In genomic region chr7:30321992-30322637, GRCh38 we compare ENCODE assay signal across 8 cellular contexts. TPM values are rescaled to one million over a fixed set of nuclear protein-coding genes. Genes with fewer than 3 reads are reported as not detected.
DNase-seq lines count a peak whose midpoint lies in the region; ATAC-seq and TF ChIP-seq lines count a peak whose summit lies in the region.

No MANE protein-coding gene starts in this region.

- 48 to 49% (median 48%) methylated on average over 6 of the region's 6 CpGs for WGBS in heart left ventricle, 4 donors
- 30% methylated on average over 6 of the region's 6 CpGs for WGBS in thymus

- H3K9ac ChIP-seq in DND-41 (ENCODE audit: low read depth, low read length): no peak overlapping the region

- no peak for TF ChIP-seq POLR2A in heart left ventricle (IDR thresholded peaks at IDR 0.05)

- peaks cover 12% of the 10 kb centered on the region; the same call in 1 of the 2 replicates for H3K36me3 ChIP-seq in DND-41 (ENCODE audit: insufficient read depth, low read length)
- H3K36me3 ChIP-seq in heart left ventricle: peaks cover 0 to 6% (median 0%) of the 10 kb centered on the region in 9 donors
- H3K36me3 ChIP-seq in thymus (ENCODE audit: control insufficient read depth, insufficient read depth): no peaks in the 10 kb centered on the region

- H4K20me1 ChIP-seq in DND-41 (ENCODE audit: insufficient read depth, low read length): peaks cover 44% of the 10 kb centered on the region

- no peak overlapping the region for H2AFZ ChIP-seq in DND-41 (ENCODE audit: low read depth, low read length)

- H3K27ac ChIP-seq in DND-41 (ENCODE audit: low read length) (no peak overlapping the region), heart left ventricle (peak overlapping the region in 6 of 12 donors; percentile 13 to 82 (median 32)), thymus (ENCODE audit: low read depth) (peak overlapping the region; percentile 71)

- H3K27me3 ChIP-seq in DND-41 (ENCODE audit: insufficient read depth, low read length, poor library complexity) (no peaks in the 10 kb centered on the region), heart left ventricle (no peaks in the 10 kb centered on the region), thymus (ENCODE audit: control insufficient read depth, insufficient read depth) (no peaks in the 10 kb centered on the region)

- no peak for TF ChIP-seq CTCF in DND-41 (IDR thresholded peaks at IDR 0.05; ENCODE audit: borderline replicate concordance, extremely low read depth, low read length, poor library complexity, severe bottlenecking)
- no peak for TF ChIP-seq CTCF in heart left ventricle (IDR thresholded peaks at IDR 0.05)

- intact Hi-C loops in heart left ventricle (cut with DNase I): no loop called here

- H3K4me1 ChIP-seq in DND-41 (ENCODE audit: insufficient read depth, low read length) (0 out of 2 replicates have a peak, but pooled peaks cover 10% of the 10 kb centered on the region), heart left ventricle (peaks cover 0 to 60% (median 15%) of the 10 kb centered on the region in 12 donors), thymus (ENCODE audit: control insufficient read depth, insufficient read depth, low read length) (peaks cover 15% of the 10 kb centered on the region)

- H3K4me3 ChIP-seq in DND-41 (ENCODE audit: low read depth in 1 of 2, low read length in 2 of 2) (no peak overlapping the region), heart left ventricle (peak overlapping the region in 7 of 12 donors; percentile 11 to 41 (median 34)), thymus (ENCODE audit: low read length) (peak overlapping the region; percentile 24)

- no peak overlapping the region for H3K4me2 ChIP-seq in DND-41 (ENCODE audit: insufficient read depth, low read length)

- H3K79me2 ChIP-seq in DND-41 (ENCODE audit: insufficient read depth, low read length): peaks cover 91% of the 10 kb centered on the region

- ATAC-seq in DND-41 (ENCODE audit: insufficient read depth, low read depth) (peak; percentile 78), GM19351 (IDR thresholded peaks at IDR 0.05; ENCODE audit: unreplicated experiment) (peak; percentile 80), HG03196 (IDR thresholded peaks at IDR 0.05; ENCODE audit: unreplicated experiment) (peak; percentile 78), SK-N-SH treated with all-trans-retinoic acid at 6 μM for 48 hours (peak; percentile 54), heart left ventricle (peak; percentile 75 to 83 (median 81))

- DNase-seq in DND-41: no peak
- no peak for DNase-seq in heart left ventricle
- DNase-seq in NCI-H2196 (lab: John Stamatoyannopoulos, UW; ENCODE audit: unreplicated experiment): no peak
- no peak for DNase-seq in NCI-H2107 (lab: John Stamatoyannopoulos, UW)

- no peaks in the 10 kb centered on the region for H3K9me3 ChIP-seq in DND-41 (ENCODE audit: insufficient read depth, low read length, severe bottlenecking)
- no peaks in the 10 kb centered on the region for H3K9me3 ChIP-seq in heart left ventricle
- H3K9me3 ChIP-seq in thymus (ENCODE audit: control insufficient read depth): no peaks in the 10 kb centered on the region

TF ChIP-seq in SK-N-SH treated with all-trans-retinoic acid at 6 μM for 48 hours, 23 proteins besides CTCF, POLR2A, EP300 and RAD21:
- TF ChIP-seq ZNF8 (CRISPR knock-in tag; IDR thresholded peaks at IDR 0.05): no peak
- no peak for TF ChIP-seq ZFP3 (CRISPR knock-in tag; IDR thresholded peaks at IDR 0.05)
- no peak for TF ChIP-seq RARB (CRISPR knock-in tag; IDR thresholded peaks at IDR 0.05)
- TF ChIP-seq ZNF565 (CRISPR knock-in tag; conservative IDR thresholded peaks at IDR 0.05; ENCODE audit: low read depth): no peak
- no peak for TF ChIP-seq ZFP30 (CRISPR knock-in tag; IDR thresholded peaks at IDR 0.05)
- TF ChIP-seq PATZ1 (CRISPR knock-in tag; IDR thresholded peaks at IDR 0.05; ENCODE audit: borderline replicate concordance): no peak
- TF ChIP-seq PPARA (CRISPR knock-in tag; IDR thresholded peaks at IDR 0.05; ENCODE audit: borderline replicate concordance): no peak
- no peak for TF ChIP-seq CSRNP3 (CRISPR knock-in tag; IDR thresholded peaks at IDR 0.05)
TF ChIP-seq in SK-N-SH treated with all-trans-retinoic acid at 6 μM for 48 hours: peak in this region for 0.

RNA-seq across cellular contexts. Expression of gene ZNRF2, which starts 37.7 kb away (rescaled TPM):
- 10 to 100 TPM in 6 of 9 donors, 1 to 10 TPM in 3; 7.3 to 15.2 (median 10.9) TPM for total RNA-seq in heart left ventricle
- 1 to 10 TPM; 2.7 to 6.1 TPM for polyA plus RNA-seq in heart left ventricle
- 10.5 TPM for polyA plus RNA-seq in thymus

Comparison
In these comparisons a context has a peak if more than half of its experiments do, and no peak if none do; other contexts are left out.
1. H3K4me3 ChIP-seq: peak in heart left ventricle (7 of 12) and thymus (single experiment); none in DND-41 (0 of 2).
2. Peak in every context shown above with its lines, with median percentiles within 50 percentile points of each other: ATAC-seq.